1 cellular context compared by ENCODE assay signal in genomic region chr20:373171-373890, GRCh38.
TF ChIP-seq lines count a peak whose summit lies in the region.

No MANE protein-coding gene starts in this region.

TF ChIP-seq in endothelial cell of umbilical vein, 7 proteins besides CTCF, POLR2A, EP300 and RAD21:
- peak; percentile 43 for TF ChIP-seq JUN (IDR thresholded peaks at IDR 0.05; ENCODE audit: borderline replicate concordance, insufficient read depth, insufficient read length, low read depth)
- peak; percentile 69 for TF ChIP-seq POLR2AphosphoS5 (IDR thresholded peaks at IDR 0.05; ENCODE audit: insufficient read depth, low read depth, low read length)
- no peak for TF ChIP-seq EZH2 (IDR thresholded peaks at IDR 0.05; ENCODE audit: borderline replicate concordance, low read depth, low read length, severe bottlenecking)
- no peak for TF ChIP-seq MAX (IDR thresholded peaks at IDR 0.05; ENCODE audit: insufficient read depth, insufficient read length)
- peak; percentile 42 for TF ChIP-seq GATA2 (IDR thresholded peaks at IDR 0.05; ENCODE audit: insufficient read depth, insufficient read length, low read depth, low read length)
- TF ChIP-seq FOS (IDR thresholded peaks at IDR 0.05; ENCODE audit: borderline replicate concordance, insufficient read depth, low read length): peak; percentile 87
- no peak for TF ChIP-seq MYC (IDR thresholded peaks at IDR 0.05; ENCODE audit: low read depth, low read length)
